In the genomic region with DNA sequence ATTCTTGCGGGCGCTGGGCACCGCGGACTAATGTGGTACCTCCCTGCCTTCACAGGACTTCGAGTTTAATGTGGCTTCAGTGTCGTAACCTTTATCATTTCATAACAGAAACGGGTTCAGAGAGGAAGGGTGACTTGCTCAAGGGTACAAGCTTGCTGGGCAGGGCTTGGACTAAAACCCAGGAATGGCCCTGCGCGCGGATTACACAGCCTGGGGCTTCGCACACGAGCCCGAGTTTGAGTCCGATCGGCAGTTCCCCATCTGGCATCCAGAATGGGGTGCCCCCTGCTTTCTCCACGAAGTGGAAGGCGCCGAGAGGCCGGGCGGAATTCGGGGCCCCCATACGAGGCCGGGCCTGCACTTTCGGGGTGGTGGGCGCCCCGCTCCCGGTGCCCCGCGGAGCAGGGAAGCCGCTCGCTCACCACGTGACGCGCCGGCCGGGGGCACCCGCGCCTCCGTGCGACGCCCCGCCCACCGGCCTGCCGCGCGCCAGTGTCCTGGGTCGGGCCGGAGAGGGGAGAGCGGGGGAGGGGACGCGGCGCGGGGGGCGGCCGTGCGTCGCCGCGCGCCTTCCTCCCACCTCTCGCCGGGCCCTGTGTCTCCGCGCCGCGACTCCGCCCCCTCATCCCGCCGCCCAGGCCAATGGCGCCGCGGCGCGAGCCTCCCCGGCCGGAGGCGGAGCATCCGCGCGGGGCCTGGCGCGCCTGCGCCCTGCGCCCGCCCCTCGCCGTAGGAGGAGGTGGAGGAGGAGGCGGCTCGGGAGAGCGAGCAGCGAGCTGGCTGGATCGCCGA, we compare ENCODE assay signal across 1 cellular context.
TF ChIP-seq lines count a peak whose summit lies in the region.

SET (plus strand) TSS at position 722 of the 792 bp plus-strand sequence. CDS start 361 bp downstream, outside the sequence.

TF ChIP-seq in HepG2, 621 proteins besides CTCF, POLR2A, EP300 and RAD21 (continued from another document and continues in another):
- TF ChIP-seq, protein P1, sequence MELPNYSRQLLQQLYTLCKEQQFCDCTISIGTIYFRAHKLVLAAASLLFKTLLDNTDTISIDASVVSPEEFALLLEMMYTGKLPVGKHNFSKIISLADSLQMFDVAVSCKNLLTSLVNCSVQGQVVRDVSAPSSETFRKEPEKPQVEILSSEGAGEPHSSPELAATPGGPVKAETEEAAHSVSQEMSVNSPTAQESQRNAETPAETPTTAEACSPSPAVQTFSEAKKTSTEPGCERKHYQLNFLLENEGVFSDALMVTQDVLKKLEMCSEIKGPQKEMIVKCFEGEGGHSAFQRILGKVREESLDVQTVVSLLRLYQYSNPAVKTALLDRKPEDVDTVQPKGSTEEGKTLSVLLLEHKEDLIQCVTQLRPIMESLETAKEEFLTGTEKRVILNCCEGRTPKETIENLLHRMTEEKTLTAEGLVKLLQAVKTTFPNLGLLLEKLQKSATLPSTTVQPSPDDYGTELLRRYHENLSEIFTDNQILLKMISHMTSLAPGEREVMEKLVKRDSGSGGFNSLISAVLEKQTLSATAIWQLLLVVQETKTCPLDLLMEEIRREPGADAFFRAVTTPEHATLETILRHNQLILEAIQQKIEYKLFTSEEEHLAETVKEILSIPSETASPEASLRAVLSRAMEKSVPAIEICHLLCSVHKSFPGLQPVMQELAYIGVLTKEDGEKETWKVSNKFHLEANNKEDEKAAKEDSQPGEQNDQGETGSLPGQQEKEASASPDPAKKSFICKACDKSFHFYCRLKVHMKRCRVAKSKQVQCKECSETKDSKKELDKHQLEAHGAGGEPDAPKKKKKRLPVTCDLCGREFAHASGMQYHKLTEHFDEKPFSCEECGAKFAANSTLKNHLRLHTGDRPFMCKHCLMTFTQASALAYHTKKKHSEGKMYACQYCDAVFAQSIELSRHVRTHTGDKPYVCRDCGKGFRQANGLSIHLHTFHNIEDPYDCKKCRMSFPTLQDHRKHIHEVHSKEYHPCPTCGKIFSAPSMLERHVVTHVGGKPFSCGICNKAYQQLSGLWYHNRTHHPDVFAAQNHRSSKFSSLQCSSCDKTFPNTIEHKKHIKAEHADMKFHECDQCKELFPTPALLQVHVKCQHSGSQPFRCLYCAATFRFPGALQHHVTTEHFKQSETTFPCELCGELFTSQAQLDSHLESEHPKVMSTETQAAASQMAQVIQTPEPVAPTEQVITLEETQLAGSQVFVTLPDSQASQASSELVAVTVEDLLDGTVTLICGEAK (IDR thresholded peaks at IDR 0.05), result no peak
- TF ChIP-seq, protein P1 (CRISPR knock-in tag; IDR thresholded peaks at IDR 0.05), result no peak
- TF ChIP-seq UBTF (CRISPR knock-in tag; IDR thresholded peaks at IDR 0.05), result peak; percentile 58; the same call in 1 of the 2 replicates
- TF ChIP-seq, protein P2, sequence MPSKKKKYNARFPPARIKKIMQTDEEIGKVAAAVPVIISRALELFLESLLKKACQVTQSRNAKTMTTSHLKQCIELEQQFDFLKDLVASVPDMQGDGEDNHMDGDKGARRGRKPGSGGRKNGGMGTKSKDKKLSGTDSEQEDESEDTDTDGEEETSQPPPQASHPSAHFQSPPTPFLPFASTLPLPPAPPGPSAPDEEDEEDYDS (CRISPR knock-in tag; IDR thresholded peaks at IDR 0.05), result 0 out of 2 replicates have a peak, but pooled peaks have one; percentile 22
- no peak for TF ChIP-seq ETV5 (CRISPR knock-in tag; IDR thresholded peaks at IDR 0.05; ENCODE audit: borderline replicate concordance)
- no peak for TF ChIP-seq SRF (IDR thresholded peaks at IDR 0.05; ENCODE audit: low read depth, low read length)
- no peak for TF ChIP-seq JARID2 (CRISPR knock-in tag; IDR thresholded peaks at IDR 0.05; ENCODE audit: insufficient replicate concordance)
- TF ChIP-seq TEAD3 (CRISPR knock-in tag; optimal IDR thresholded peaks at IDR 0.05; ENCODE audit: borderline replicate concordance), result peak; percentile 6
- no peak for TF ChIP-seq KDM1A (CRISPR knock-in tag; IDR thresholded peaks at IDR 0.05)
- TF ChIP-seq, protein P3, sequence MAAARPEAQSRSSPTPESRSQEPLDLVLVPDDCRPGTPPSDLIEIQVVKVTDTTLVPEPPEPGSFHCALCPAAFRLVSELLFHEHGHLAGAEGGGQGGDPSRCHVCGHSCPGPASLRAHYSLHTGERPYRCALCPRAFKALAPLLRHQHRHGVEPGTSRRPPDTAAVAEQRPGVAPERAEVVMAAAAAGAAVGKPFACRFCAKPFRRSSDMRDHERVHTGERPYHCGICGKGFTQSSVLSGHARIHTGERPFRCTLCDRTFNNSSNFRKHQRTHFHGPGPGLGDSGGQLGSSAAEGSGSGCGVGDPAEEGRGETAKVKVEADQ (CRISPR knock-in tag; IDR thresholded peaks at IDR 0.05; ENCODE audit: borderline replicate concordance), result 0 out of 2 replicates have a peak, but pooled peaks have one; percentile 16
- TF ChIP-seq ZNF558 (CRISPR knock-in tag; IDR thresholded peaks at IDR 0.05; ENCODE audit: borderline replicate concordance), result peak; percentile 49; the same call in 1 of the 2 replicates
- TF ChIP-seq KDM2A (CRISPR knock-in tag; IDR thresholded peaks at IDR 0.05; ENCODE audit: borderline replicate concordance, low read depth), result peak; percentile 57; the same call in 1 of the 2 replicates
- TF ChIP-seq ZNF883 (CRISPR knock-in tag; IDR thresholded peaks at IDR 0.05; ENCODE audit: not compliant biosample characterization), result peak; percentile 77
- TF ChIP-seq ZNF230 (CRISPR knock-in tag; IDR thresholded peaks at IDR 0.05), result no peak
- no peak for TF ChIP-seq FOSL2 (CRISPR knock-in tag; IDR thresholded peaks at IDR 0.05)
- TF ChIP-seq RFX1 (IDR thresholded peaks at IDR 0.05), result no peak
- peak; percentile 47; the same call in 1 of the 2 replicates for TF ChIP-seq TAF1 (CRISPR knock-in tag; IDR thresholded peaks at IDR 0.05)
- no peak for TF ChIP-seq FOXM1 (CRISPR knock-in tag; IDR thresholded peaks at IDR 0.05)
- 0 out of 2 replicates have a peak, but pooled peaks have one; percentile 55 for TF ChIP-seq THAP8 (CRISPR knock-in tag; IDR thresholded peaks at IDR 0.05; ENCODE audit: borderline replicate concordance)
- 0 out of 2 replicates have a peak, but pooled peaks have one; percentile 17 for TF ChIP-seq CHD2 (IDR thresholded peaks at IDR 0.05; ENCODE audit: low read depth, low read length)
- TF ChIP-seq CENPT (CRISPR knock-in tag; IDR thresholded peaks at IDR 0.05; ENCODE audit: low read depth), result no peak
- TF ChIP-seq GTF3A (CRISPR knock-in tag; conservative IDR thresholded peaks at IDR 0.05), result no peak
- TF ChIP-seq, protein P4, sequence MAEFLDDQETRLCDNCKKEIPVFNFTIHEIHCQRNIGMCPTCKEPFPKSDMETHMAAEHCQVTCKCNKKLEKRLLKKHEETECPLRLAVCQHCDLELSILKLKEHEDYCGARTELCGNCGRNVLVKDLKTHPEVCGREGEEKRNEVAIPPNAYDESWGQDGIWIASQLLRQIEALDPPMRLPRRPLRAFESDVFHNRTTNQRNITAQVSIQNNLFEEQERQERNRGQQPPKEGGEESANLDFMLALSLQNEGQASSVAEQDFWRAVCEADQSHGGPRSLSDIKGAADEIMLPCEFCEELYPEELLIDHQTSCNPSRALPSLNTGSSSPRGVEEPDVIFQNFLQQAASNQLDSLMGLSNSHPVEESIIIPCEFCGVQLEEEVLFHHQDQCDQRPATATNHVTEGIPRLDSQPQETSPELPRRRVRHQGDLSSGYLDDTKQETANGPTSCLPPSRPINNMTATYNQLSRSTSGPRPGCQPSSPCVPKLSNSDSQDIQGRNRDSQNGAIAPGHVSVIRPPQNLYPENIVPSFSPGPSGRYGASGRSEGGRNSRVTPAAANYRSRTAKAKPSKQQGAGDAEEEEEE (CRISPR knock-in tag; IDR thresholded peaks at IDR 0.05; ENCODE audit: borderline replicate concordance), result no peak
- no peak for TF ChIP-seq ZNF776 (CRISPR knock-in tag; IDR thresholded peaks at IDR 0.05)
- TF ChIP-seq AKAP8 (CRISPR knock-in tag; IDR thresholded peaks at IDR 0.05), result no peak; the same call in 1 of the 2 replicates
- TF ChIP-seq ZNF704 (CRISPR knock-in tag; IDR thresholded peaks at IDR 0.05; ENCODE audit: borderline replicate concordance), result no peak
- no peak for TF ChIP-seq SAFB2 (CRISPR knock-in tag; IDR thresholded peaks at IDR 0.05; ENCODE audit: borderline replicate concordance, low read depth)
- TF ChIP-seq ZNF329 (CRISPR knock-in tag; IDR thresholded peaks at IDR 0.05; ENCODE audit: low read depth), result 0 out of 2 replicates have a peak, but pooled peaks have one; percentile 32
- 0 out of 2 replicates have a peak, but pooled peaks have one; percentile 27 for TF ChIP-seq ZNF224 (CRISPR knock-in tag; IDR thresholded peaks at IDR 0.05)
- TF ChIP-seq SIX4 (CRISPR knock-in tag; IDR thresholded peaks at IDR 0.05), result no peak
- no peak for TF ChIP-seq CREM (IDR thresholded peaks at IDR 0.05)
- no peak for TF ChIP-seq CREM (CRISPR knock-in tag; IDR thresholded peaks at IDR 0.05)
- no peak for TF ChIP-seq ZNF781 (CRISPR knock-in tag; IDR thresholded peaks at IDR 0.05; ENCODE audit: borderline replicate concordance, not compliant biosample characterization)
- TF ChIP-seq NR2F1 (CRISPR knock-in tag; IDR thresholded peaks at IDR 0.05), result no peak
- TF ChIP-seq ZNF615 (CRISPR knock-in tag; IDR thresholded peaks at IDR 0.05; ENCODE audit: borderline replicate concordance), result no peak
- peak; percentile 95 for TF ChIP-seq ZBTB10 (CRISPR knock-in tag; IDR thresholded peaks at IDR 0.05; ENCODE audit: borderline replicate concordance)
